ENCODE assay signal across 1 cellular context in genomic region chr2:113889471-113890252, GRCh38.
TF ChIP-seq lines count a peak whose summit lies in the region.

Gene ACTR3, plus strand, starts transcription at chr2:113890089. Its CDS starts 191 bp downstream, at chr2:113890280.

TF ChIP-seq in K562, 482 proteins besides CTCF, POLR2A, EP300 and RAD21 (continued from another document):
- TF ChIP-seq ZBTB34 (CRISPR knock-in tag; IDR thresholded peaks at IDR 0.05): no peak
- no peak for TF ChIP-seq ZFP30 (CRISPR knock-in tag; IDR thresholded peaks at IDR 0.05; ENCODE audit: borderline replicate concordance)
- TF ChIP-seq RNF219 (CRISPR knock-in tag; IDR thresholded peaks at IDR 0.05): no peak
- no peak for TF ChIP-seq NCOA2 (IDR thresholded peaks at IDR 0.05; ENCODE audit: partially characterized antibody in 2 of 2)
- TF ChIP-seq NFRKB (IDR thresholded peaks at IDR 0.05; ENCODE audit: low read depth): peak; percentile 95
- TF ChIP-seq CREB1 (IDR thresholded peaks at IDR 0.05): peak; percentile 58
- peak; percentile 67 for TF ChIP-seq CREB1 (CRISPR knock-in tag; IDR thresholded peaks at IDR 0.05)
- TF ChIP-seq MBD1 (CRISPR knock-in tag; IDR thresholded peaks at IDR 0.05): no peak
- peak; percentile 67 for TF ChIP-seq TCF3 (CRISPR knock-in tag; IDR thresholded peaks at IDR 0.05)
TF ChIP-seq in K562: peak in this region for 149.
